21 cellular contexts compared by ENCODE assay signal in the genomic region with DNA sequence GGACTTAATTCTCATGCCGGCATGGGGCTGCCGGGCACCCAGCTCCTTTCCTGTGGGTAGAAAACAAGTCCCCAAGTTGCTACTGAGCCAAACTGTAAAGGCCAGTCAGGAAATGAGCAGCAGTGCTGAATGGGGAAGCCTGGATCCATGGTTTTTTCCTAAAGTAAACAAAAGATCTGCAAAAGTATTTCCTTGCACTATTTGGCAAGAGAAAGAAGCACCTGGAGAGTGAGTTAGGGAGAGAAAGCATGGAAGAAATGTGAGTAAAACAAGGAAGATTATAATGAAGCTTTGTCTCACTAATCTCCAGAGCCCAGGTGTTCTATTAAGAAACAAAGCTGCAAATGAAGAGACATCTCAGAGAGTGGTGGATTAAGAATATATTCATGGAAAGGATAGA.
A peak's percentile ranks its signal among the peaks of the same experiment; 100 is the strongest.
DNase-seq lines count a peak whose midpoint lies in the region; ATAC-seq and TF ChIP-seq lines count a peak whose summit lies in the region.
"Had no signal": no experiment of that assay in that cellular context is flagged by ENCODE, and none has a peak within 500 bp of the region (broad histone marks: within the 10 kb centered on the region; RNA-seq: fewer than 3 reads in every experiment).

No MANE protein-coding gene starts in this region.

- H3K18ac ChIP-seq in H9 (ENCODE audit: insufficient read length, low read depth, low read length) = peak overlapping the region; percentile 39

- H3K4me3 ChIP-seq in fibroblast of pulmonary artery (replicated peaks; ENCODE audit: low read depth, low read length) (no peak overlapping the region), neural progenitor cell (peak overlapping the region; percentile 18), right atrium auricular region (no peak overlapping the region)
- H3K4me3 ChIP-seq: ascending aorta, esophagus muscularis mucosa, SK-N-MC had no signal

- H3T11ph ChIP-seq in H9 (ENCODE audit: low read length) = peak overlapping the region; percentile 59

- H3K79me1 ChIP-seq in H9 (ENCODE audit: insufficient read depth, low read depth, low read length, poor library complexity, severe bottlenecking) = no peaks in the 10 kb centered on the region

- no peak overlapping the region for H3K23ac ChIP-seq in H9 (ENCODE audit: insufficient read length, low read depth, low read length)

- no peak overlapping the region for H2BK15ac ChIP-seq in H9 (ENCODE audit: low read depth, low read length)

- H2AFZ ChIP-seq in H9 (ENCODE audit: low read length) = no peak overlapping the region
- H2AFZ ChIP-seq in neural progenitor cell (replicated peaks) = no peak overlapping the region

- H3K79me2 ChIP-seq in H9 (ENCODE audit: insufficient read depth, low read length) = no peaks in the 10 kb centered on the region
- H3K79me2 ChIP-seq in neural progenitor cell (ENCODE audit: low read depth) = no peaks in the 10 kb centered on the region

- peak overlapping the region; percentile 92 for H2BK5ac ChIP-seq in H9 (ENCODE audit: insufficient read length, low read length)

- peak overlapping the region; percentile 98 to 100 (median 100) for H3K27ac Mint-ChIP-seq in H9
- H3K27ac Mint-ChIP-seq in WTC11 = peak overlapping the region; percentile 100
- H3K27ac Mint-ChIP-seq in neural progenitor cell = no peak overlapping the region
- H3K27ac Mint-ChIP-seq: dendritic cell treated with granulocyte-macrophage colony-stimulating factor and Interleukin-4, amounts not matched to agents 40 ng/mL and 50 ng/mL, for 4 days had no signal

- H3K4ac ChIP-seq in H9 (ENCODE audit: low read depth, low read length) = no peak overlapping the region; the same call in 1 of the 2 replicates

- no peaks in the 10 kb centered on the region for H3K23me2 ChIP-seq in H9 (ENCODE audit: insufficient read length, low read depth, low read length, poor library complexity, severe bottlenecking)

- H3K27me3 ChIP-seq in H9 (ENCODE audit: insufficient read depth, low read length) (no peaks in the 10 kb centered on the region), neural progenitor cell (no peaks in the 10 kb centered on the region), right atrium auricular region (no peaks in the 10 kb centered on the region)
- H3K27me3 ChIP-seq: ascending aorta, esophagus muscularis mucosa had no signal

- intact Hi-C loops in sciatic nerve (cut with DNase I) = no loop called here

- DNase-seq in H9 (peak; percentile 80), WTC11 (ENCODE audit: low spot score) (peak; percentile 30), fibroblast of pulmonary artery (ENCODE audit: low read depth) (peak; percentile 11), neural progenitor cell (ENCODE audit: low spot score) (peak; percentile 38), NCI-H2029 (lab: John Stamatoyannopoulos, UW) (no peak), right atrium auricular region (ENCODE audit: low spot score) (no peak), sciatic nerve (ENCODE audit: low spot score) (no peak), NOMO-1 treated with DMSO at 0.1 percent for 48 hours (lab: John Stamatoyannopoulos, UW; ENCODE audit: unreplicated experiment) (no peak)
- DNase-seq: activated CD4-positive, alpha-beta T cell treated with anti-CD3 and anti-CD28 coated beads for 36 hours; activated CD8-positive, alpha-beta memory T cell treated with anti-CD3 and anti-CD28 coated beads, Interleukin-2, amount 50 U/mL, for 48 hours; activated naive CD4-positive, alpha-beta T cell; EL; left cardiac atrium; NCI-H1930; T-helper 9 cell had no signal

- H4K91ac ChIP-seq in H9 (ENCODE audit: insufficient read length, low read depth, low read length) = no peak overlapping the region

- CTCF ChIA-PET in WTC11 (lab: Charles Lee) = interaction anchor here (0.9 to 1.6 kb wide), 5 partner anchors 11 to 229 kb away, joined by 3 to 8 read pairs (median 4); partner anchors contain the start of genes DCAF17 and METTL8

- peak overlapping the region; percentile 8; the same call in 1 of the 2 replicates for H3K14ac ChIP-seq in H9 (ENCODE audit: insufficient read depth, low read length)

- no peak overlapping the region for H2BK120ac ChIP-seq in H9 (ENCODE audit: low read depth, low read length, poor library complexity, severe bottlenecking)

- WGBS in H9 (ENCODE audit: extremely low coverage, insufficient read length, low lambda C conversion rate) = no CpG with 5 or more reads among the region's 2 CpGs

- H3K9ac ChIP-seq in H9 (ENCODE audit: extremely low read depth, insufficient read length, low read length) (no peak overlapping the region), neural progenitor cell (no peak overlapping the region)

- peak; percentile 74 for ATAC-seq in WTC11
- ATAC-seq in sciatic nerve = no peak
- ATAC-seq: activated CD4-positive, alpha-beta T cell treated with anti-CD3 and anti-CD28 coated beads for 36 hours; HepG2; left cardiac atrium; Panc1 had no signal

- no peak overlapping the region for H2BK12ac ChIP-seq in H9 (ENCODE audit: insufficient read length, low read depth, low read length)

- H3K36me3 Mint-ChIP-seq in H9 (ENCODE audit: insufficient read depth in 1 of 3, low read depth in 3 of 3) (peaks cover 23 to 32% (median 28%) of the 10 kb centered on the region in 3 experiments), WTC11 (peaks cover 38% of the 10 kb centered on the region), neural progenitor cell (peaks cover 14% of the 10 kb centered on the region)

- H4K8ac ChIP-seq in H9 (replicated peaks; ENCODE audit: insufficient read length, low read depth, low read length) = no peak overlapping the region

- peaks cover 25 to 27% of the 10 kb centered on the region in 2 experiments for H3K9me3 Mint-ChIP-seq in H9
- peaks cover 20% of the 10 kb centered on the region for H3K9me3 Mint-ChIP-seq in WTC11
- H3K9me3 Mint-ChIP-seq in neural progenitor cell = peaks cover 14% of the 10 kb centered on the region

- H3K36me3 ChIP-seq in neural progenitor cell (no peaks in the 10 kb centered on the region), right atrium auricular region (no peaks in the 10 kb centered on the region)
- H3K36me3 ChIP-seq: esophagus muscularis mucosa had no signal

- H2BK20ac ChIP-seq in H9 (ENCODE audit: low read depth, low read length, poor library complexity, severe bottlenecking) = no peak overlapping the region

- H4K5ac ChIP-seq in H9 (ENCODE audit: insufficient read length, low read depth, low read length) = no peak overlapping the region

- H3K9me3 ChIP-seq in H9 (ENCODE audit: control insufficient read depth, low read depth, low read length) (peaks cover 11% of the 10 kb centered on the region), neural progenitor cell (ENCODE audit: low read depth) (peaks cover 7% of the 10 kb centered on the region), right atrium auricular region (peaks cover 0 to 13% of the 10 kb centered on the region in 2 donors)

- peak overlapping the region; percentile 99 for H3K27ac ChIP-seq in H9 (ENCODE audit: insufficient read length, low read depth, low read length)
- H3K27ac ChIP-seq in neural progenitor cell = no peak overlapping the region
- H3K27ac ChIP-seq in right atrium auricular region = no peak overlapping the region
- H3K27ac ChIP-seq: ascending aorta, esophagus muscularis mucosa, SK-N-MC had no signal

- no peak overlapping the region for H2AK5ac ChIP-seq in H9 (ENCODE audit: insufficient read length, low read length)

- peak overlapping the region in 1 of 2 experiments; percentile 22; a peak in 1 of 5 replicates for H3K4me3 Mint-ChIP-seq in H9
- H3K4me3 Mint-ChIP-seq in WTC11 = peak overlapping the region; percentile 10; the same call in 1 of the 2 replicates
- H3K4me3 Mint-ChIP-seq in neural progenitor cell = no peak overlapping the region
- H3K4me3 Mint-ChIP-seq: activated CD4-positive, alpha-beta T cell treated with anti-CD3 and anti-CD28 coated beads for 36 hours; dendritic cell treated with granulocyte-macrophage colony-stimulating factor and Interleukin-4, amounts not matched to agents 40 ng/mL and 50 ng/mL, for 4 days had no signal

- H3K4me1 ChIP-seq in H9 (ENCODE audit: insufficient read depth, low read length) (peaks cover 19% of the 10 kb centered on the region), neural progenitor cell (peaks cover 57% of the 10 kb centered on the region), right atrium auricular region (peaks cover 0 to 5% of the 10 kb centered on the region in 2 donors)

- H4K20me1 ChIP-seq in H9 (ENCODE audit: control insufficient read depth, insufficient read depth, insufficient read length) (no peaks in the 10 kb centered on the region), neural progenitor cell (ENCODE audit: low read depth) (peaks cover 18% of the 10 kb centered on the region)

- peaks cover 57% of the 10 kb centered on the region for H3F3A ChIP-seq in neural progenitor cell (ENCODE audit: low read depth)

- no peak overlapping the region for H3K56ac ChIP-seq in H9 (ENCODE audit: insufficient read length, low read depth, low read length)

- H3K4me2 ChIP-seq in H9 (ENCODE audit: insufficient read depth, insufficient read length, low read length) = peak overlapping the region; percentile 32
- peak overlapping the region; percentile 71 for H3K4me2 ChIP-seq in neural progenitor cell

- TF ChIP-seq CTCF in H9 (conservative IDR thresholded peaks at IDR 0.05) (no peak), WTC11 (IDR thresholded peaks at IDR 0.05) (no peak), fibroblast of pulmonary artery (IDR thresholded peaks at IDR 0.05; ENCODE audit: low read length, missing control alignments) (no peak), neural progenitor cell (IDR thresholded peaks at IDR 0.05) (no peak), right atrium auricular region (IDR thresholded peaks at IDR 0.05) (no peak)

- POLR2A ChIA-PET in WTC11 (lab: Charles Lee) = interaction anchor here (0.6 to 2.6 kb wide), 3 partner anchors 9 to 118 kb away, joined by 3 to 10 read pairs (median 3); partner anchors contain the start of genes DCAF17 and METTL8

- H3K27me3 Mint-ChIP-seq in H9 (ENCODE audit: low read depth) (0 out of 2 replicates have a peak, but pooled peaks cover under 1% of the 10 kb centered on the region), WTC11 (ENCODE audit: low read depth) (peaks cover 9% of the 10 kb centered on the region), neural progenitor cell (ENCODE audit: insufficient read depth, low read depth) (no peaks in the 10 kb centered on the region)
- H3K27me3 Mint-ChIP-seq: activated CD4-positive, alpha-beta T cell treated with anti-CD3 and anti-CD28 coated beads for 36 hours; dendritic cell treated with granulocyte-macrophage colony-stimulating factor and Interleukin-4, amounts not matched to agents 40 ng/mL and 50 ng/mL, for 4 days had no signal

- H3K4me1 Mint-ChIP-seq in H9 (peaks cover 73 to 75% of the 10 kb centered on the region in 2 experiments), WTC11 (peaks cover 75% of the 10 kb centered on the region), neural progenitor cell (peaks cover 31% of the 10 kb centered on the region)

Comparison
In these comparisons a context has a peak if more than half of its experiments do, and no peak if none do; other contexts are left out.
1. DNase-seq: peak in H9 (single experiment), WTC11 (single experiment), fibroblast of pulmonary artery (single experiment) and neural progenitor cell (single experiment); none in NCI-H2029 (single experiment), right atrium auricular region (single experiment), sciatic nerve (single experiment) and NOMO-1 treated with DMSO at 0.1 percent for 48 hours (single experiment).